In genomic region chr22:37228106-37229011, GRCh38 we compare ENCODE assay signal across 9 cellular contexts. TPM values are rescaled to one million over a fixed set of nuclear protein-coding genes. Genes with fewer than 3 reads are reported as not detected.
DNase-seq lines count a peak whose midpoint lies in the region; ATAC-seq, FAIRE-seq and TF ChIP-seq lines count a peak whose summit lies in the region.
"Had no signal": no experiment of that assay in that cellular context is flagged by ENCODE, and none has a peak within 500 bp of the region (broad histone marks: within the 10 kb centered on the region; RNA-seq: fewer than 3 reads in every experiment).

No MANE protein-coding gene starts in this region.

- DNase-seq in A172 (ENCODE audit: low spot score) (peak; percentile 66), MV-4-11 (lab: John Stamatoyannopoulos, UW) (peak; percentile 41), kidney (peak; percentile 69), GM10266 (ENCODE audit: extremely low spot score) (no peak)
- DNase-seq in activated naive CD4-positive, alpha-beta T cell treated with anti-CD3 and anti-CD28 coated beads, Interleukin-2, amount 10 ng/mL, durations not matched to agents 7 days and 5 days = peak; percentile 75

- no peaks in the 10 kb centered on the region for H3K9me3 ChIP-seq in kidney (ENCODE audit: control insufficient read depth in 1 of 2, low read length in 2 of 2)

- ATAC-seq in GM21528 (IDR thresholded peaks at IDR 0.05; ENCODE audit: low FRiP score, unreplicated experiment) (no peak), HG03095 (IDR thresholded peaks at IDR 0.05; ENCODE audit: unreplicated experiment) (no peak), HG03025 (IDR thresholded peaks at IDR 0.05; ENCODE audit: low FRiP score, unreplicated experiment) (no peak)

- peaks cover 92% of the 10 kb centered on the region for H3K4me1 Mint-ChIP-seq in activated naive CD4-positive, alpha-beta T cell treated with anti-CD3 and anti-CD28 coated beads, Interleukin-2, amount 10 ng/mL, durations not matched to agents 7 days and 5 days

- CTCF ChIA-PET in activated naive CD4-positive, alpha-beta T cell treated with anti-CD3 and anti-CD28 coated beads, Interleukin-2, amount 10 ng/mL, durations not matched to agents 7 days and 5 days (lab: Charles Lee) = interaction anchor here (0.6 to 2.4 kb wide), 7 partner anchors 9 to 190 kb away, joined by 3 to 12 read pairs (median 4); no protein-coding TSS in a partner anchor

- FAIRE-seq in kidney (lab: Jason Lieb, UNC) = no peak

- H3K4me3 Mint-ChIP-seq in activated naive CD4-positive, alpha-beta T cell treated with anti-CD3 and anti-CD28 coated beads, Interleukin-2, amount 10 ng/mL, durations not matched to agents 7 days and 5 days = peak overlapping the region; percentile 71

- H3K36me3 Mint-ChIP-seq in activated naive CD4-positive, alpha-beta T cell treated with anti-CD3 and anti-CD28 coated beads, Interleukin-2, amount 10 ng/mL, durations not matched to agents 7 days and 5 days = peaks cover 84% of the 10 kb centered on the region

- no peaks in the 10 kb centered on the region for H3K9me3 Mint-ChIP-seq in activated naive CD4-positive, alpha-beta T cell treated with anti-CD3 and anti-CD28 coated beads, Interleukin-2, amount 10 ng/mL, durations not matched to agents 7 days and 5 days

- H3K27ac ChIP-seq in kidney (ENCODE audit: low read depth in 2 of 2, low read length in 2 of 2) = peak overlapping the region in 1 of 2 donors; percentile 5
- H3K27ac ChIP-seq: C4-2B had no signal

- H3K4me1 ChIP-seq in kidney (ENCODE audit: control insufficient read depth in 1 of 2, insufficient read depth in 1 of 2, low read depth in 1 of 2, low read length in 2 of 2) = peaks cover 0 to 3% of the 10 kb centered on the region in 2 donors

- no peak overlapping the region for H3K4me3 ChIP-seq in kidney (ENCODE audit: low read length in 2 of 2)

- H3K27ac Mint-ChIP-seq in activated naive CD4-positive, alpha-beta T cell treated with anti-CD3 and anti-CD28 coated beads, Interleukin-2, amount 10 ng/mL, durations not matched to agents 7 days and 5 days = peak overlapping the region; percentile 98

- no peak overlapping the region for H3K9ac ChIP-seq in kidney (ENCODE audit: low read length in 2 of 2)

- no peaks in the 10 kb centered on the region for H3K36me3 ChIP-seq in kidney (ENCODE audit: control insufficient read depth in 1 of 2, insufficient read depth in 2 of 2, low read length in 2 of 2)

- intact Hi-C loops in kidney (cut with DNase I) = no loop called here

- no peak for TF ChIP-seq CTCF in kidney (IDR thresholded peaks at IDR 0.05; ENCODE audit: borderline replicate concordance, extremely low read depth, insufficient read depth)
- no peak for TF ChIP-seq CTCF in GM10266 (IDR thresholded peaks at IDR 0.05; ENCODE audit: control insufficient read depth, insufficient read depth, low read depth, missing control alignments)

- no peaks in the 10 kb centered on the region for H3K27me3 Mint-ChIP-seq in activated naive CD4-positive, alpha-beta T cell treated with anti-CD3 and anti-CD28 coated beads, Interleukin-2, amount 10 ng/mL, durations not matched to agents 7 days and 5 days

RNA-seq across cellular contexts. Expression of gene RAC2, which starts 15.7 kb away (rescaled TPM):
- total RNA-seq in A172 (2014; rRNA removed; shearing (Covaris generic)) = 51.7 and 60.2 TPM in 2 replicates
- total RNA-seq in kidney = 38.6 TPM
- polyA plus RNA-seq in kidney (ENCODE audit: insufficient read depth, low read depth, low replicate concordance) = 4.5 TPM

RNA-seq across cellular contexts. Expression of gene SSTR3, which starts 16.1 kb away (rescaled TPM):
- total RNA-seq in A172 (2014; rRNA removed; shearing (Covaris generic)) = not detected in 2 replicates
- 0.13 TPM for total RNA-seq in kidney
- polyA plus RNA-seq in kidney (ENCODE audit: insufficient read depth, low read depth, low replicate concordance) = 0.56 TPM

RNA-seq across cellular contexts. Expression of gene C1QTNF6, which starts 40.3 kb away (rescaled TPM):
- total RNA-seq in A172 (2014; rRNA removed; shearing (Covaris generic)) = 2.1 and 7.7 TPM in 2 replicates
- total RNA-seq in kidney = 8.0 TPM
- polyA plus RNA-seq in kidney (ENCODE audit: insufficient read depth, low read depth, low replicate concordance) = 3.2 TPM

RNA-seq across cellular contexts. Expression of gene CYTH4, which starts 53.9 kb away (rescaled TPM):
- 0.26 and 0.43 TPM in 2 replicates for total RNA-seq in A172 (2014; rRNA removed; shearing (Covaris generic))
- 30.2 TPM for total RNA-seq in kidney
- polyA plus RNA-seq in kidney (ENCODE audit: insufficient read depth, low read depth, low replicate concordance) = 1.9 TPM
